Comparison of ENCODE assay signal across 1 cellular context in the genomic region with DNA sequence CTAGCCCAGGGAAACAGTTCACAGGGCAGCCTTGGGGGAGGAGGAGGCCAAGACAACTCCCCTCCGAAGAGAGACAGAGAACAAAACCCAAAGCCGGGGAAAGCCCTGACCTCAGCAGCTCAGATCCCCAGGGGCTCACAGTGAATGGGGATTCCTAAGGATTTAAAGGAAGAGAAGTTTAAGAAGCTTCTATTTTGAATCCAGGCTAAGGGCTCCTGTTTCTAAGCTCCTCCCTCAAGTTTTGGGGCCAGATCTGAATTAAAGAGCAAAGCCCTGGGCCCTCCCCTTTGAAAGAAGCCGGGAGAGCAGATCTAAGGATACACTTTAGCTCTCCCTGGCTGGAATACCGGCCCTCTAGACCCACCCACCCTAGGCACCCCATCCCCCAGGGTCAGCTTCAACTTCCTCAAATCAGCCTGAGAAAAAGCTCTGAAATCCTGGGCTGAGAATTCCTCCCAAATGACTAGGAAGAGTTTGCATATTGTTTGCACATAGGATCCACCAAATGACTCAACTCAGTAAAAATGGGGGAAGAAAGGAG.
TF ChIP-seq lines count a peak whose summit lies in the region.

No MANE protein-coding gene starts in this region.

TF ChIP-seq in GM23338, 12 proteins besides CTCF, POLR2A, EP300 and RAD21 (continued from another document):
- TF ChIP-seq ZNF462 (CRISPR knock-in tag; IDR thresholded peaks at IDR 0.05) (no peak), CREB1 (CRISPR knock-in tag; IDR thresholded peaks at IDR 0.05; ENCODE audit: low read depth) (0 out of 2 replicates have a peak, but pooled peaks have one; percentile 12)
